Comparison of ENCODE assay signal across 1 cellular context in the genomic region with DNA sequence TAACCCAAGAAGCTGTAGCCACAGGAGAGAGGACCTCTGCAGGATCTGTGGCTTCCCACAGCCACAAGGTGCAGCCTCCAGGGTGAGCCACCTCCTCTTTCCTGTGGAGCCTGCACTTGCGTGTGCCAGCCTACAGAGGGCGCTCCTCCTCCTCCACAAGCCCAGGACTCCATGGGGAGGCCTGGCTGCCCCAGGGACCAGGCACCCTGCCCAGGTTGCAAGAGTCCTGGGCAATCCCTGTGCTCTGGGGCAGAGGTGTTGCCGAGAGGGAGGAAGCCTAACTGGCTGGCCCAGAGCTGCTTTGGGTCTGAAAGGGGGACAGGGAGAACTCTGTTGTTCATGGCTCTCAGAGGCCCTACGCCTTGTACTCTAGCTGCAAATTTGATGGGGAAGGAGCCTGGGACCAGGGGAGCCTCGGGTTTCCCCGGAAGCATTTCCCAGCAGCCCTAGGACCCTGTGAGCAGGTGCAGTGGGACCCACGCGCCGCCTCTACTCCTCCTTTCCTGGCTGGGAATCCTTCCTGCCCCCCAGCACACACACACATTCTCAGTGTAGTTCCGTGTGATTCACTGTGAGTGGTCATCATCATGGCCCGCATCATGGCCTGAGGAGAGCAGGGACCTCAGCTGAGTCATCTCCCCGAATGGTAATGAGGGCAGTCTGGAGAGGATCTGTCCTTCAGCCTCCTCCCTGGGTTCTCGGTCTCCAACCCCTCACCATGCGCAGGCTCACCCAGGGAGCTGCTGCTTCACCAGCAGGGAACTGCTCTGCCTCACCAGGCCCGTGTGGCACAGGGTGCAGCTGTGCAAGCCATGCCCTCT.
TF ChIP-seq lines count a peak whose summit lies in the region.

No MANE protein-coding gene starts in this region.

TF ChIP-seq in HepG2, 621 proteins besides CTCF, POLR2A, EP300 and RAD21 (continued from another document):
- TF ChIP-seq MLXIP (CRISPR knock-in tag; IDR thresholded peaks at IDR 0.05; ENCODE audit: borderline replicate concordance), result no peak
- TF ChIP-seq JUNB (CRISPR knock-in tag; IDR thresholded peaks at IDR 0.05; ENCODE audit: borderline replicate concordance), result no peak
- TF ChIP-seq MAF1 (CRISPR knock-in tag; IDR thresholded peaks at IDR 0.05; ENCODE audit: borderline replicate concordance), result no peak
- TF ChIP-seq, protein P1, sequence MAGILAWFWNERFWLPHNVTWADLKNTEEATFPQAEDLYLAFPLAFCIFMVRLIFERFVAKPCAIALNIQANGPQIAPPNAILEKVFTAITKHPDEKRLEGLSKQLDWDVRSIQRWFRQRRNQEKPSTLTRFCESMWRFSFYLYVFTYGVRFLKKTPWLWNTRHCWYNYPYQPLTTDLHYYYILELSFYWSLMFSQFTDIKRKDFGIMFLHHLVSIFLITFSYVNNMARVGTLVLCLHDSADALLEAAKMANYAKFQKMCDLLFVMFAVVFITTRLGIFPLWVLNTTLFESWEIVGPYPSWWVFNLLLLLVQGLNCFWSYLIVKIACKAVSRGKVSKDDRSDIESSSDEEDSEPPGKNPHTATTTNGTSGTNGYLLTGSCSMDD (CRISPR knock-in tag; IDR thresholded peaks at IDR 0.05), result no peak
- no peak for TF ChIP-seq ZNF101 (CRISPR knock-in tag; IDR thresholded peaks at IDR 0.05; ENCODE audit: borderline replicate concordance, low read depth)
- TF ChIP-seq GABPA (IDR thresholded peaks at IDR 0.05; ENCODE audit: low read depth, low read length), result no peak
- TF ChIP-seq GABPA (CRISPR knock-in tag; IDR thresholded peaks at IDR 0.05; ENCODE audit: low read depth), result peak; percentile 71
- TF ChIP-seq ZNF772 (CRISPR knock-in tag; IDR thresholded peaks at IDR 0.05), result no peak
- peak; percentile 16 for TF ChIP-seq XRCC5 (optimal IDR thresholded peaks at IDR 0.05; ENCODE audit: low read length)
- TF ChIP-seq PCBP2 (optimal IDR thresholded peaks at IDR 0.05; ENCODE audit: low read depth, low read length, poor library complexity, severe bottlenecking), result no peak
- no peak for TF ChIP-seq ZNF740 (CRISPR knock-in tag; IDR thresholded peaks at IDR 0.05)
